Comparison of ENCODE assay signal across 9 cellular contexts in the genomic region with DNA sequence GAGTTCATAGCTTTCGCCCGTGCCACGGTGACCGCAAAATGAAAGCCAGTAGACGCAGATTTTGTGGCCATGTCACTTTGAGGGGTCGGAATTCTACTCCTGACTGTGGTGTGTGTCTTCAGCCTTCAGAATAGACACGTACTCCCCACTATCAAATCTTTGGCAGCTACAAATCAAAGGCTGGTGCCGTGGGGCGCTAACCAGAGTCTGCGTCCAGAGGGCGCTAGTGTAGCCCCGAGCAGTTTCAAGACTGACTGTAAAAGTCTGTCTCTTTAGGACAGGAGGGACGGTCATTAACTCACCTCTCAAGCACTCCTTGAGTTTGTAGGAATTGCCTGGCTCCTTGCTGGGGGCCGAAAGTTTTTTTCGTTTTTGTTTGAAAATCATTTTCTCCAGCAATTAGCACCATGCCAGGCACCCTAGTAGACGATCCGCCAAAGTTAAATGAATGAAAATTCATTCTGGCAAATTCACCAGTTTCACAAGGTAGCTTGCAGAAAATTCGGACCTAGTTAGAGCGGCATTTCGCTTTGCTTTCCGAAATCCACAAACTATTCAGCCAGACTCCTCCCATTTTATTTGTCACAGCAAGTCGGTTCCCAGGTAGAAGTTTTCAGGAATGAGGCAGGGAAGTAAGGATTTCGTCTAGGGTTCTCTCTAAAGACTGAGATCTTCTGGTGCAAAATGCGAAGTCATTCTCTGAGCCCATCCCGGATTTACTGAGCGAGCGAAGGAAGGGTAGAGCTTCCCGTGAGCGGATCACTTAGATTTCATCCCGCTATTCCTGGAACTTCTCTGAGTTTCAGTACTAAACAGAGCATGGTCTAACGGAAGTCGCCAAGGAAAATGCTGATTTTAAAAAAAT. TPM values are rescaled to one million over a fixed set of nuclear protein-coding genes. Genes with fewer than 3 reads are reported as not detected.
DNase-seq lines count a peak whose midpoint lies in the region; ATAC-seq lines count a peak whose summit lies in the region.
"Had no signal": no experiment of that assay in that cellular context is flagged by ENCODE, and none has a peak within 500 bp of the region (broad histone marks: within the 10 kb centered on the region; RNA-seq: fewer than 3 reads in every experiment).

No MANE protein-coding gene starts in this region.

- CTCF ChIA-PET in T-cell (lab: Charles Lee): interaction anchor here (0.5 to 1.7 kb wide), 9 partner anchors 10 to 100 kb away, joined by 3 to 6 read pairs (median 4); no protein-coding TSS in a partner anchor

- H3K36me3 Mint-ChIP-seq in T-cell (no peaks in the 10 kb centered on the region), immature natural killer cell (no peaks in the 10 kb centered on the region)

- H3K4me3 Mint-ChIP-seq in T-cell (peak overlapping the region; percentile 70 to 80 (median 74)), immature natural killer cell (peak overlapping the region; percentile 1 to 68 (median 49))

- H3K4me1 Mint-ChIP-seq in T-cell: peaks cover 31 to 35% (median 35%) of the 10 kb centered on the region in 3 donors
- peaks cover 24 to 26% of the 10 kb centered on the region in 2 donors for H3K4me1 Mint-ChIP-seq in immature natural killer cell

- no peaks in the 10 kb centered on the region for H3K9me3 Mint-ChIP-seq in T-cell
- peaks cover 0 to 2% (median 0%) of the 10 kb centered on the region in 6 donors for H3K9me3 Mint-ChIP-seq in immature natural killer cell

- DNase-seq in ELR (ENCODE audit: low read depth): peak; percentile 55
- peak in 32 of 34 experiments; percentile 9 to 66 (median 42) for DNase-seq in T-cell
- peak; percentile 58 for DNase-seq in astrocyte of the hippocampus (ENCODE audit: low read depth, low spot score)
- peak in 2 of 3 donors; percentile 14 to 21 for DNase-seq in immature natural killer cell
- DNase-seq in stimulated activated CD4-positive, alpha-beta T cell treated with anti-CD3 and anti-CD28 coated beads, Interleukin-4, amount 100 ng/mL, for 1 hour: peak; percentile 64
- DNase-seq in DMS79 (lab: John Stamatoyannopoulos, UW): no peak
- DNase-seq in COLO829 (ENCODE audit: low spot score): no peak

- H3K27me3 Mint-ChIP-seq in T-cell (peaks cover 61 to 62% of the 10 kb centered on the region in 2 donors), immature natural killer cell (ENCODE audit: low read depth in 3 of 3) (peaks cover 27 to 31% (median 29%) of the 10 kb centered on the region in 3 donors)

- H3K27ac Mint-ChIP-seq in T-cell (no peak overlapping the region), immature natural killer cell (no peak overlapping the region)

- ATAC-seq in HG02981 (IDR thresholded peaks at IDR 0.05; ENCODE audit: unreplicated experiment) (peak; percentile 53), T-cell (replicated peaks in 1 of 4) (peak; percentile 65 to 82 (median 72))

- POLR2A ChIA-PET in T-cell (lab: Charles Lee): no interaction called here

RNA-seq across cellular contexts. Expression of a gene that starts 2.8 kb away (rescaled TPM):
- total RNA-seq in T-cell: not detected
- polyA plus RNA-seq in immature natural killer cell: not detected
- total RNA-seq: SJSA1 had no signal

Comparison
In these comparisons a context has a peak if more than half of its experiments do, and no peak if none do; other contexts are left out.
1. DNase-seq: peak in ELR (single experiment), T-cell (32 of 34), astrocyte of the hippocampus (single experiment), immature natural killer cell (2 of 3) and stimulated activated CD4-positive, alpha-beta T cell treated with anti-CD3 and anti-CD28 coated beads, Interleukin-4, amount 100 ng/mL, for 1 hour (single experiment); none in DMS79 (single experiment) and COLO829 (single experiment).